ENCODE assay signal across 14 cellular contexts in the genomic region with DNA sequence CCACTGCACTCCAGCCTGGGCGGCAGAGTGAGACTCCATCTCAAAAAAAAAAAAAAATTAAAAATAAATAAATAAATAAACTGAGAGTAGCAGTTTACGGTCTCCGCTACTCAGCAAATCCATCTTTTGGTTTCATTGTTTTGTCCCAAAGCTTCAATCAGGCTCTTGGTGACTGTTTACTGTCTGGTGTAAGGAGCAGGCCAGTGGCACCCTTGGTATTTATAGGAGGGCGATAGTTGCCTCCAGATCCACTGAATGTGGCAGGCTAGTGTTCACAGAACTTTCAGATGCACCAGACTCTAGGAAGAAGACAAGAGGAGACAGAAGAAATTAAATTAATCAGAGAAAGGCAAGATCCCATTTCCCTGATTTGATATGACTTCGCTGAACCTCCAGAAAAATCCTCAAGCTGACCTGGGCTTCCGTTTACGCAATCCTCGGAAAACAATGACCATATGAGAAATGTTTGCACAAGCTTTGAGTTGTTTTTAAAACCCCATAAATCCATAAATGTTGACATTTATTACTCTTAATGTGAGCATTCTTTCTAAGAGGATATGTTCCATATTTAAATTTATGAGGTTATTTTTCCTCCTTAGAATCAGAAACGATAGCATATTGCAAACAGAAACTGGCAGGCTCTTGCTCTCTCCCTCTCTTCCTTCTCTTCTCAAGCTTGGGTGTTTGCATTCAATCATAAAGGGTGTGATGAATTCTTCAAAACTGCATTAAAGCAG. TPM values are rescaled to one million over a fixed set of nuclear protein-coding genes. Genes with fewer than 3 reads are reported as not detected.
DNase-seq lines count a peak whose midpoint lies in the region; ATAC-seq, FAIRE-seq and TF ChIP-seq lines count a peak whose summit lies in the region.
"Had no signal": no experiment of that assay in that cellular context is flagged by ENCODE, and none has a peak within 500 bp of the region (broad histone marks: within the 10 kb centered on the region; RNA-seq: fewer than 3 reads in every experiment).

No MANE protein-coding gene starts in this region.

- CTCF ChIA-PET in K562 (lab: Yijun Ruan, JAX; ENCODE audit: low intra/inter-chr PET ratio), result interaction anchor here (0.6 kb wide), 2 partner anchors 237 to 602 kb away, joined by 3 to 5 read pairs; no protein-coding TSS in a partner anchor

- H3K9ac ChIP-seq in K562 (ENCODE audit: insufficient read depth in 1 of 2, low read depth in 2 of 2, low read length in 2 of 2), result no peak overlapping the region

- H3K27me3 ChIP-seq in K562 (ENCODE audit: control insufficient read depth in 2 of 2, insufficient read depth in 2 of 2, low read length in 2 of 2), result peaks cover 5 to 16% of the 10 kb centered on the region in 2 experiments
- H3K27me3 ChIP-seq in ascending aorta, result no peaks in the 10 kb centered on the region

- DNase-seq in DMS153 treated with DMSO at 0.1 percent for 48 hours (lab: John Stamatoyannopoulos, UW; ENCODE audit: unreplicated experiment), result peak; percentile 15
- DNase-seq in MV-4-11 (lab: John Stamatoyannopoulos, UW), result peak; percentile 16
- no peak for DNase-seq in K562 (ENCODE audit: extremely low read depth in 1 of 4, low spot score in 3 of 4)
- DNase-seq in mucosa of descending colon, result peak in 1 of 3 donors; percentile 57
- no peak for DNase-seq in C1 segment of cervical spinal cord (lab: John Stamatoyannopoulos, UW)
- DNase-seq in ascending aorta (ENCODE audit: low spot score in 2 of 2), result no peak
- no peak for DNase-seq in stimulated activated naive CD4-positive, alpha-beta T cell treated with Interleukin-2 at 50 U/mL for 16 hours (lab: John Stamatoyannopoulos, UW)
- DNase-seq: activated CD4-positive, alpha-beta T cell treated with anti-CD3 and anti-CD28 coated beads, Interleukin-2, amount 10 ng/mL, durations not matched to agents 7 days and 5 days; aorta; left cardiac atrium; NCI-H187; nephron progenitor cell had no signal

- no peak overlapping the region for H3K4me2 ChIP-seq in K562 (ENCODE audit: insufficient read depth, low read length)

- H2AFZ ChIP-seq in K562 (ENCODE audit: low read depth, low read length), result peak overlapping the region; percentile 10; the same call in 1 of the 2 replicates

- no peaks in the 10 kb centered on the region for H4K20me1 ChIP-seq in K562 (replicated peaks; ENCODE audit: control insufficient read depth, insufficient read depth, low read length)

- POLR2A ChIA-PET in K562 (lab: Yijun Ruan, JAX), result interaction anchor here (0.6 to 0.9 kb wide), 2 partner anchors 44 to 312 kb away, joined by 3 read pairs; no protein-coding TSS in a partner anchor

- WGBS in K562 (ENCODE audit: insufficient coverage, low coverage, missing lambda C conversion rate), result 29% methylated on average over 9 of the region's 9 CpGs

- no peak for TF ChIP-seq RAD21 in K562 (CRISPR knock-in tag; conservative IDR thresholded peaks at IDR 0.05 in 1 of 2, IDR thresholded peaks at IDR 0.05 in 1 of 2)

- H3K4me3 ChIP-seq in K562 (no peak overlapping the region), mucosa of descending colon (no peak overlapping the region), ascending aorta (no peak overlapping the region)

- ATAC-seq in K562, result no peak
- peak; percentile 90 for ATAC-seq in mucosa of descending colon
- ATAC-seq in HG02885 (IDR thresholded peaks at IDR 0.05; ENCODE audit: poor library complexity, unreplicated experiment), result no peak
- ATAC-seq: left cardiac atrium had no signal

- no TSS peak for BruUV-seq in K562 (replicated peaks; lab: Mats Ljungman, UMichigan)

- H3K9me1 ChIP-seq in K562 (ENCODE audit: control insufficient read depth, insufficient read depth, low read length), result no peaks in the 10 kb centered on the region

- TF ChIP-seq EP300 in K562 (IDR thresholded peaks at IDR 0.05; ENCODE audit: low read length), result no peak

- H3K27ac ChIP-seq in K562 (ENCODE audit: extremely low read depth, low read depth, low read length) (no peak overlapping the region), ascending aorta (no peak overlapping the region)

- in situ Hi-C loops in K562 (cut with MboI), result no loop called here

- H3K36me3 ChIP-seq in K562 (ENCODE audit: control insufficient read depth, insufficient read depth, low read length) (no peaks in the 10 kb centered on the region), mucosa of descending colon (ENCODE audit: low read depth) (no peaks in the 10 kb centered on the region), ascending aorta (no peaks in the 10 kb centered on the region)

- no peaks in the 10 kb centered on the region for H3K79me2 ChIP-seq in K562 (ENCODE audit: control insufficient read depth, insufficient read depth, low read length)

- intact Hi-C loops in K562 (cut with micrococcal nuclease), result no loop called here
- intact Hi-C loops in mucosa of descending colon (cut with DNase I, micrococcal nuclease), result no loop called here
- intact Hi-C loops in ascending aorta (cut with DNase I), result no loop called here

- H3K4me1 ChIP-seq in K562 (replicated peaks in 1 of 2; ENCODE audit: control insufficient read depth in 2 of 2, insufficient read depth in 2 of 2, low read length in 2 of 2) (0 out of 5 replicates have a peak, but pooled peaks cover 0 to 4% of the 10 kb centered on the region in 2 experiments), mucosa of descending colon (ENCODE audit: low read depth) (peaks cover 5% of the 10 kb centered on the region), ascending aorta (no peaks in the 10 kb centered on the region)

- no peak for TF ChIP-seq CTCF in K562 (IDR thresholded peaks at IDR 0.05 in 2 of 3, conservative IDR thresholded peaks at IDR 0.05 in 1 of 3; ENCODE audit: insufficient read depth in 2 of 3, low read depth in 1 of 3, low read length in 3 of 3)
- TF ChIP-seq CTCF in mucosa of descending colon (IDR thresholded peaks at IDR 0.05), result no peak
- TF ChIP-seq CTCF in ascending aorta (IDR thresholded peaks at IDR 0.05), result no peak

- H3K9me3 ChIP-seq in K562 (replicated peaks; ENCODE audit: control insufficient read depth, insufficient read depth, low read depth, low read length) (peaks cover 2% of the 10 kb centered on the region; the same call in 1 of the 2 replicates), mucosa of descending colon (peaks cover 3% of the 10 kb centered on the region), ascending aorta (no peaks in the 10 kb centered on the region)

- no peak for FAIRE-seq in K562 (lab: Jason Lieb, UNC)

- TF ChIP-seq POLR2A in K562 (conservative IDR thresholded peaks at IDR 0.05), result no peak

RNA-seq across cellular contexts. Expression of a gene that starts 7.1 kb away (rescaled TPM):
- total RNA-seq in K562 (2011; cell fraction: chromatin; rRNA removed; ENCODE audit: low replicate concordance), result 2.0 and 2.9 TPM in 2 replicates
- total RNA-seq in K562 (2011; cell fraction: nucleolus; rRNA removed), result 1.4 and 1.8 TPM in 2 replicates
- 1.9 and 6.0 TPM in 2 replicates for total RNA-seq in K562 (2011; cell fraction: nucleoplasm; rRNA removed)
- total RNA-seq in K562 (2014; rRNA removed), result 0.09 and 0.33 TPM in 2 replicates
- 0.13 and 0.15 TPM in 2 replicates for total RNA-seq in K562 (2014; rRNA removed; fragmentation: Illumina TruSeq; extraction: Trizol)
- total RNA-seq in K562 (2015; rRNA removed; fragmentation: Illumina TruSeq; extraction: Trizol), result not detected in 2 replicates
- 1.6 and 2.6 TPM in 2 replicates for total RNA-seq in K562 (2021)
- polyA plus RNA-seq in K562 (2011; rRNA removed), result 0.25 and 0.35 TPM in 2 replicates
- 0.25 and 0.44 TPM in 2 replicates for polyA plus RNA-seq in K562 (2011; cell fraction: cytosol; rRNA removed)
- 1.0 and 2.1 TPM in 2 replicates for polyA plus RNA-seq in K562 (2011; cell fraction: nucleus; rRNA removed)
- 1.4 TPM in 2 replicates for polyA plus RNA-seq in K562 (2012)
- 1.7 and 2.2 TPM in 2 replicates for polyA plus RNA-seq in K562 (2014; fragmentation: Illumina TruSeq; extraction: Trizol)
- polyA plus RNA-seq in K562 (2014; fragmentation: Nextera tagmentation; extraction: Ambion mirVana), result under 1 TPM; 0.06 to 0.08 TPM
- polyA plus RNA-seq in K562 (2014; rRNA removed), result 0.25 and 0.53 TPM in 2 replicates
- 0.24 and 0.39 TPM in 2 replicates for polyA minus RNA-seq in K562 (2011; rRNA and poly(A)+ RNA removed)
- 1.0 TPM in 1 of 2 replicates, not detected in the other for polyA minus RNA-seq in K562 (2011; cell fraction: cytosol; rRNA and poly(A)+ RNA removed)
- polyA minus RNA-seq in K562 (2011; cell fraction: nucleus; rRNA and poly(A)+ RNA removed), result 0.11 and 0.40 TPM in 2 replicates
- total RNA-seq in mucosa of descending colon, result 100 to 1,000 TPM in 2 of 3 donors, 10 to 100 TPM in 1; 57.6 to 184 (median 105) TPM
- not detected for total RNA-seq in ascending aorta
- total RNA-seq: activated CD4-positive, alpha-beta T cell treated with anti-CD3 and anti-CD28 coated beads, Interleukin-2, amount 10 ng/mL, durations not matched to agents 7 days and 5 days; T-helper 1 cell treated with Interleukin-12 subunit alpha and Interleukin-12 subunit beta and Interleukin-4 antibody, amounts not matched to agents 30 ng/mL and 1 ng/mL, for 36 hours had no signal

RNA-seq across cellular contexts. Expression of a gene that starts 27.2 kb away (rescaled TPM):
- total RNA-seq in K562 (2011; cell fraction: chromatin; rRNA removed; ENCODE audit: low replicate concordance), result not detected in 2 replicates
- total RNA-seq in K562 (2011; cell fraction: nucleolus; rRNA removed), result 1.0 TPM in 1 of 2 replicates, not detected in the other
- total RNA-seq in K562 (2011; cell fraction: nucleoplasm; rRNA removed), result not detected in 2 replicates
- total RNA-seq in K562 (2014; rRNA removed), result 0.33 and 1.2 TPM in 2 replicates
- 0.29 TPM in 1 of 2 replicates, not detected in the other for total RNA-seq in K562 (2014; rRNA removed; fragmentation: Illumina TruSeq; extraction: Trizol)
- not detected in 2 replicates for total RNA-seq in K562 (2015; rRNA removed; fragmentation: Illumina TruSeq; extraction: Trizol)
- total RNA-seq in K562 (2021), result 0.40 and 1.1 TPM in 2 replicates
- polyA plus RNA-seq in K562 (2011; rRNA removed), result 0.43 and 1.1 TPM in 2 replicates
- polyA plus RNA-seq in K562 (2011; cell fraction: cytosol; rRNA removed), result 0.24 and 2.9 TPM in 2 replicates
- 0.20 and 0.73 TPM in 2 replicates for polyA plus RNA-seq in K562 (2011; cell fraction: nucleus; rRNA removed)
- polyA plus RNA-seq in K562 (2012), result 1.5 and 1.7 TPM in 2 replicates
- polyA plus RNA-seq in K562 (2014; fragmentation: Illumina TruSeq; extraction: Trizol), result 0.85 and 2.5 TPM in 2 replicates
- polyA plus RNA-seq in K562 (2014; fragmentation: Nextera tagmentation; extraction: Ambion mirVana), result under 1 TPM; 0.23 to 0.46 TPM
- polyA plus RNA-seq in K562 (2014; rRNA removed), result 0.73 and 0.94 TPM in 2 replicates
- polyA minus RNA-seq in K562 (2011; rRNA and poly(A)+ RNA removed), result not detected in 2 replicates
- polyA minus RNA-seq in K562 (2011; cell fraction: cytosol; rRNA and poly(A)+ RNA removed), result not detected in 2 replicates
- not detected in 2 replicates for polyA minus RNA-seq in K562 (2011; cell fraction: nucleus; rRNA and poly(A)+ RNA removed)
- 100 to 1,000 TPM; 357 to 848 (median 814) TPM for total RNA-seq in mucosa of descending colon
- 0.85 TPM for total RNA-seq in ascending aorta
- total RNA-seq: activated CD4-positive, alpha-beta T cell treated with anti-CD3 and anti-CD28 coated beads, Interleukin-2, amount 10 ng/mL, durations not matched to agents 7 days and 5 days; T-helper 1 cell treated with Interleukin-12 subunit alpha and Interleukin-12 subunit beta and Interleukin-4 antibody, amounts not matched to agents 30 ng/mL and 1 ng/mL, for 36 hours had no signal

RNA-seq across cellular contexts. Expression of a gene that starts 46.5 kb away (rescaled TPM):
- total RNA-seq in K562 (2011; cell fraction: chromatin; rRNA removed; ENCODE audit: low replicate concordance), result 9.6 and 34.7 TPM in 2 replicates
- 25.8 and 31.3 TPM in 2 replicates for total RNA-seq in K562 (2011; cell fraction: nucleolus; rRNA removed)
- total RNA-seq in K562 (2011; cell fraction: nucleoplasm; rRNA removed), result 17.1 and 17.3 TPM in 2 replicates
- total RNA-seq in K562 (2014; rRNA removed) (2.7 and 4.0 TPM in 2 replicates), K562 (2014; rRNA removed; fragmentation: Illumina TruSeq; extraction: Trizol) (0.54 and 0.84 TPM in 2 replicates), K562 (2015; rRNA removed; fragmentation: Illumina TruSeq; extraction: Trizol) (0.51 and 0.87 TPM in 2 replicates), K562 (2021) (7.5 and 8.8 TPM in 2 replicates), mucosa of descending colon (10 to 100 TPM; 16.2 to 41.4 (median 20.9) TPM), ascending aorta (7.8 TPM)
- polyA plus RNA-seq in K562 (2011; rRNA removed) (2.5 and 2.8 TPM in 2 replicates), K562 (2014; fragmentation: Illumina TruSeq; extraction: Trizol) (1.9 and 4.2 TPM in 2 replicates), K562 (2014; fragmentation: Nextera tagmentation; extraction: Ambion mirVana) (under 1 TPM; 0.04 to 0.06 TPM), K562 (2014; rRNA removed) (8.0 and 9.3 TPM in 2 replicates)
- polyA plus RNA-seq in K562 (2011; cell fraction: cytosol; rRNA removed), result 1.4 and 6.8 TPM in 2 replicates
- 9.7 and 46.1 TPM in 2 replicates for polyA plus RNA-seq in K562 (2011; cell fraction: nucleus; rRNA removed)
- 2.2 and 3.3 TPM in 2 replicates for polyA plus RNA-seq in K562 (2012)
- polyA minus RNA-seq in K562 (2011; rRNA and poly(A)+ RNA removed), result 0.21 and 1.3 TPM in 2 replicates
- polyA minus RNA-seq in K562 (2011; cell fraction: cytosol; rRNA and poly(A)+ RNA removed), result 1.2 and 5.0 TPM in 2 replicates
- 3.3 and 3.9 TPM in 2 replicates for polyA minus RNA-seq in K562 (2011; cell fraction: nucleus; rRNA and poly(A)+ RNA removed)
- total RNA-seq: activated CD4-positive, alpha-beta T cell treated with anti-CD3 and anti-CD28 coated beads, Interleukin-2, amount 10 ng/mL, durations not matched to agents 7 days and 5 days had no signal

RNA-seq across cellular contexts. Expression of a gene that starts 52.7 kb away (rescaled TPM):
- total RNA-seq in K562 (2011; cell fraction: chromatin; rRNA removed; ENCODE audit: low replicate concordance), result 2.3 and 9.4 TPM in 2 replicates
- total RNA-seq in K562 (2011; cell fraction: nucleolus; rRNA removed), result 15.4 and 16.7 TPM in 2 replicates
- total RNA-seq in K562 (2011; cell fraction: nucleoplasm; rRNA removed), result 6.6 and 8.9 TPM in 2 replicates
- 18.8 and 20.9 TPM in 2 replicates for total RNA-seq in K562 (2014; rRNA removed)
- total RNA-seq in K562 (2014; rRNA removed; fragmentation: Illumina TruSeq; extraction: Trizol), result 1.4 and 2.1 TPM in 2 replicates
- total RNA-seq in K562 (2015; rRNA removed; fragmentation: Illumina TruSeq; extraction: Trizol), result 3.5 and 3.7 TPM in 2 replicates
- total RNA-seq in K562 (2021), result 7.8 and 8.5 TPM in 2 replicates
- polyA plus RNA-seq in K562 (2011; rRNA removed), result 1.7 and 2.3 TPM in 2 replicates
- 1.4 and 7.3 TPM in 2 replicates for polyA plus RNA-seq in K562 (2011; cell fraction: cytosol; rRNA removed)
- 2.0 and 9.3 TPM in 2 replicates for polyA plus RNA-seq in K562 (2011; cell fraction: nucleus; rRNA removed)
- polyA plus RNA-seq in K562 (2012), result 4.0 and 6.4 TPM in 2 replicates
- polyA plus RNA-seq in K562 (2014; fragmentation: Illumina TruSeq; extraction: Trizol), result 1.3 and 2.0 TPM in 2 replicates
- under 1 TPM; 0.50 to 0.53 TPM for polyA plus RNA-seq in K562 (2014; fragmentation: Nextera tagmentation; extraction: Ambion mirVana)
- polyA plus RNA-seq in K562 (2014; rRNA removed), result 13.5 and 14.3 TPM in 2 replicates
- polyA minus RNA-seq in K562 (2011; rRNA and poly(A)+ RNA removed), result 1.4 and 2.4 TPM in 2 replicates
- 3.8 and 6.0 TPM in 2 replicates for polyA minus RNA-seq in K562 (2011; cell fraction: cytosol; rRNA and poly(A)+ RNA removed)
- 13.9 and 15.2 TPM in 2 replicates for polyA minus RNA-seq in K562 (2011; cell fraction: nucleus; rRNA and poly(A)+ RNA removed)
- 1 to 10 TPM; 2.1 to 3.4 (median 3.0) TPM for total RNA-seq in mucosa of descending colon
- total RNA-seq in ascending aorta, result 0.53 TPM

Comparison
In these comparisons a context has a peak if more than half of its experiments do, and no peak if none do; other contexts are left out.
1. DNase-seq: peak in DMS153 treated with DMSO at 0.1 percent for 48 hours (single experiment) and MV-4-11 (single experiment); none in K562 (0 of 4), C1 segment of cervical spinal cord (0 of 14), ascending aorta (0 of 2) and stimulated activated naive CD4-positive, alpha-beta T cell treated with Interleukin-2 at 50 U/mL for 16 hours (single experiment).
2. RNA of a gene that starts 7.1 kb away (total RNA-seq): 57.6 to 184 TPM in mucosa of descending colon; 0.09 to 6.0 TPM in K562 and not detected in ascending aorta (single experiment); every median in the first group is over 4 times any median in the second.
3. RNA of a gene that starts 27.2 kb away (total RNA-seq): 357 to 848 TPM in mucosa of descending colon; 0.29 to 1.2 TPM in K562 and 0.85 TPM in ascending aorta (single experiment); every median in the first group is over 100 times any median in the second.